In the genomic region with DNA sequence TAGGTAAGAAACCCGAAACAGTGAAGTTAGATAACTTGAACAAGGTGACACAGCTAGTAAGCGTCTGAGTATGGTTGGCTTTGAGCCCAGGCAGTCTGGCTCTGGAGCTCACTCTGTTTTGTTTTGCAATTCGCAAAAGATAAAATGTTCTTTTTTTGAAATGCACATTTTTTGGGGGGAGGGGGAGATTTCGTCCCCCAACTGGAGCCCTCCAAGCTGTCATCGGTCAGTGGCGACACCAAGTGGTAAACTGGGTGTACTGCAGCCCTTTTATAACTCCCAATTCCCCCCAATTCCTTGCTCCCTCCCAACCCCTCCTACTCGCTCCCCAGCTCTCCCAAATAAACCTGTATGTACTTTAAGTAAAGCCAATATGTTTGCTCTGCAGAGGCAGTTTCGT, we compare ENCODE assay signal across 8 cellular contexts. TPM values are rescaled to one million over a fixed set of nuclear protein-coding genes. Genes with fewer than 3 reads are reported as not detected.
DNase-seq lines count a peak whose midpoint lies in the region; ATAC-seq and TF ChIP-seq lines count a peak whose summit lies in the region.

No MANE protein-coding gene starts in this region.

- no peaks in the 10 kb centered on the region for H3K9me3 ChIP-seq in right cardiac atrium (ENCODE audit: control insufficient read depth, low read length)

- TF ChIP-seq POLR2A in NB4 (IDR thresholded peaks at IDR 0.05; ENCODE audit: extremely low read depth, insufficient read length), result no peak

- ATAC-seq in right cardiac atrium, result no peak
- no peak for ATAC-seq in HG02870 (IDR thresholded peaks at IDR 0.05; ENCODE audit: unreplicated experiment)

- no peaks in the 10 kb centered on the region for H3K27me3 ChIP-seq in right cardiac atrium (ENCODE audit: control insufficient read depth, insufficient read depth)

- peak overlapping the region; percentile 52 for H3K27ac ChIP-seq in right cardiac atrium (ENCODE audit: low read length)

- peak; percentile 68 for TF ChIP-seq CTCF in NB4 (IDR thresholded peaks at IDR 0.05; ENCODE audit: low read depth, low read length)

- no peaks in the 10 kb centered on the region for H3K4me1 ChIP-seq in right cardiac atrium (ENCODE audit: control insufficient read depth, insufficient read depth, low read length)

- DNase-seq in NCI-H748 (lab: John Stamatoyannopoulos, UW; ENCODE audit: unreplicated experiment) (peak; percentile 43), NCI-H748 treated with DMSO at 0.1 percent for 48 hours (lab: John Stamatoyannopoulos, UW) (no peak), NB4 (ENCODE audit: low read depth) (peak; percentile 32), right cardiac atrium (peak; percentile 32 to 78 (median 61)), SW480 (ENCODE audit: low spot score) (no peak)
- DNase-seq in activated naive CD4-positive, alpha-beta T cell treated with Interleukin-2 at 50 U/mL for 16 hours, result peak; percentile 35
- peak; percentile 1 to 9 for DNase-seq in stimulated activated CD4-positive, alpha-beta T cell treated with anti-CD3 and anti-CD28 coated beads, Interleukin-4, amount 100 ng/mL, for 4 hours

- intact Hi-C loops in right cardiac atrium (cut with DNase I), result loop anchor here in 2 of 4 donors (5.0 to 10.0 kb wide), 2 partner anchors 163 to 165 kb away; no protein-coding TSS in a partner anchor

- 15% methylated on average over 8 of the region's 8 CpGs for WGBS in right cardiac atrium

- H3K4me3 ChIP-seq in NB4 (ENCODE audit: low read depth, low read length) (no peak overlapping the region), right cardiac atrium (ENCODE audit: low read length) (no peak overlapping the region)

RNA-seq across cellular contexts. Expression of a gene that starts 2.8 kb away (rescaled TPM):
- 1 to 10 TPM; 1.9 to 2.8 (median 2.6) TPM for total RNA-seq in right cardiac atrium
- 0.57 TPM for polyA plus RNA-seq in right cardiac atrium

RNA-seq across cellular contexts. Expression of a gene that starts 40.3 kb away (rescaled TPM):
- total RNA-seq in right cardiac atrium, result 1 to 10 TPM; 2.1 to 4.7 (median 2.7) TPM
- 2.6 TPM for polyA plus RNA-seq in right cardiac atrium

Comparison
In these comparisons a context has a peak if more than half of its experiments do, and no peak if none do; other contexts are left out.
1. DNase-seq: peak in NCI-H748 (single experiment), NB4 (single experiment), activated naive CD4-positive, alpha-beta T cell treated with Interleukin-2 at 50 U/mL for 16 hours (single experiment), right cardiac atrium (3 of 3) and stimulated activated CD4-positive, alpha-beta T cell treated with anti-CD3 and anti-CD28 coated beads, Interleukin-4, amount 100 ng/mL, for 4 hours (2 of 2); none in NCI-H748 treated with DMSO at 0.1 percent for 48 hours (single experiment) and SW480 (single experiment).